ENCODE assay signal across 8 cellular contexts in genomic region chr16:85651822-85652430, GRCh38. TPM values are rescaled to one million over a fixed set of nuclear protein-coding genes. Genes with fewer than 3 reads are reported as not detected.
A peak's percentile ranks its signal among the peaks of the same experiment; 100 is the strongest.
DNase-seq lines count a peak whose midpoint lies in the region; ATAC-seq, FAIRE-seq and TF ChIP-seq lines count a peak whose summit lies in the region.

No MANE protein-coding gene starts in this region.

- no peaks in the 10 kb centered on the region for H3K27me3 Mint-ChIP-seq in CD4-positive, alpha-beta T cell

- peak; percentile 9 for ATAC-seq in left cardiac atrium
- no peak for ATAC-seq in CD4-positive, alpha-beta T cell (ENCODE audit: poor library complexity)

- DNase-seq in HTR-8/SVneo (ENCODE audit: insufficient read length, low spot score) (no peak), SHP77 treated with DMSO at 0.1 percent for 48 hours (lab: John Stamatoyannopoulos, UW) (peak; percentile 17), left cardiac atrium (no peak), sigmoid colon (no peak), RPMI8226 (no peak), T-helper 9 cell (no peak), posterior vena cava (ENCODE audit: low spot score) (no peak)
- no peak for DNase-seq in CD4-positive, alpha-beta T cell

- no peaks in the 10 kb centered on the region for H3K9me3 Mint-ChIP-seq in CD4-positive, alpha-beta T cell

- H3K9me3 ChIP-seq in sigmoid colon = no peaks in the 10 kb centered on the region
- H3K9me3 ChIP-seq in CD4-positive, alpha-beta T cell (ENCODE audit: control insufficient read depth, low read length) = no peaks in the 10 kb centered on the region

- FAIRE-seq in HTR-8/SVneo (lab: Jason Lieb, UNC) = peak; percentile 52

- peaks cover 12 to 44% (median 33%) of the 10 kb centered on the region in 4 donors for H3K36me3 ChIP-seq in sigmoid colon

- H3K36me3 Mint-ChIP-seq in CD4-positive, alpha-beta T cell (ENCODE audit: low read depth) = peaks cover 13% of the 10 kb centered on the region

- TF ChIP-seq EP300 in sigmoid colon (IDR thresholded peaks at IDR 0.05) = no peak

- 67 to 76% methylated on average over 23 of the region's 23 CpGs for WGBS in sigmoid colon, 2 donors

- H3K27me3 ChIP-seq in sigmoid colon = no peaks in the 10 kb centered on the region
- no peaks in the 10 kb centered on the region for H3K27me3 ChIP-seq in CD4-positive, alpha-beta T cell (ENCODE audit: control insufficient read depth, insufficient read depth, low read length)

- H3K4me3 Mint-ChIP-seq in CD4-positive, alpha-beta T cell = no peak overlapping the region

- POLR2A ChIA-PET in CD4-positive, alpha-beta T cell (lab: Charles Lee) = no interaction called here

- no peak overlapping the region for H3K27ac Mint-ChIP-seq in CD4-positive, alpha-beta T cell

- H3K4me1 Mint-ChIP-seq in CD4-positive, alpha-beta T cell (ENCODE audit: low read depth) = no peaks in the 10 kb centered on the region

- H3K27ac ChIP-seq in sigmoid colon = peak overlapping the region; percentile 89 to 96 (median 90)
- H3K27ac ChIP-seq in CD4-positive, alpha-beta T cell (ENCODE audit: low read depth, low read length) = no peak overlapping the region

- TF ChIP-seq CTCF in sigmoid colon (IDR thresholded peaks at IDR 0.05) = no peak
- no peak for TF ChIP-seq CTCF in CD4-positive, alpha-beta T cell (IDR thresholded peaks at IDR 0.05)

- no peak overlapping the region for H3K4me3 ChIP-seq in sigmoid colon

- H3K4me1 ChIP-seq in sigmoid colon = peaks cover 0 to 56% (median 45%) of the 10 kb centered on the region in 4 donors

- TF ChIP-seq POLR2A in sigmoid colon (IDR thresholded peaks at IDR 0.05) = no peak

- intact Hi-C loops in left cardiac atrium (cut with DNase I) = no loop called here
- intact Hi-C loops in sigmoid colon (cut with DNase I) = no loop called here
- intact Hi-C loops in CD4-positive, alpha-beta T cell (cut with DNase I, micrococcal nuclease) = no loop called here
- intact Hi-C loops in posterior vena cava (cut with DNase I) = no loop called here

- CTCF ChIA-PET in CD4-positive, alpha-beta T cell (lab: Charles Lee) = no interaction called here

RNA-seq across cellular contexts. Expression of gene GINS2, which starts 36.8 kb away (rescaled TPM):
- total RNA-seq in left cardiac atrium = 1 to 10 TPM; 1.2 to 2.4 TPM
- total RNA-seq in sigmoid colon = under 1 TPM in 3 of 4 donors, not detected in 1; 0.16 to 0.54 (median 0.36) TPM
- polyA plus RNA-seq in sigmoid colon = 1 to 10 TPM; 1.8 to 9.6 (median 5.3) TPM
- total RNA-seq in CD4-positive, alpha-beta T cell = 1 to 10 TPM; 1.1 to 1.4 TPM
- under 1 TPM; 0.19 to 0.56 TPM for total RNA-seq in posterior vena cava

RNA-seq across cellular contexts. Expression of gene GSE1, which starts 38.8 kb away (rescaled TPM):
- 10 to 100 TPM; 54.6 to 60.6 TPM for total RNA-seq in left cardiac atrium
- 10 to 100 TPM; 30.8 to 76.7 (median 47.3) TPM for total RNA-seq in sigmoid colon
- 10 to 100 TPM; 12.0 to 49.5 (median 19.4) TPM for polyA plus RNA-seq in sigmoid colon
- 10 to 100 TPM; 11.7 to 13.7 TPM for total RNA-seq in CD4-positive, alpha-beta T cell
- total RNA-seq in posterior vena cava = 10 to 100 TPM; 57.2 to 62.5 TPM
